9 cellular contexts compared by ENCODE assay signal in genomic region chr7:141072548-141073172, GRCh38. TPM values are rescaled to one million over a fixed set of nuclear protein-coding genes. Genes with fewer than 3 reads are reported as not detected.
DNase-seq lines count a peak whose midpoint lies in the region; ATAC-seq and TF ChIP-seq lines count a peak whose summit lies in the region.
"Had no signal": no experiment of that assay in that cellular context is flagged by ENCODE, and none has a peak within 500 bp of the region (broad histone marks: within the 10 kb centered on the region; RNA-seq: fewer than 3 reads in every experiment).

No MANE protein-coding gene starts in this region.

- no TSS peak for BruUV-seq in mammary epithelial cell (replicated peaks; lab: Mats Ljungman, UMichigan)

- H4K20me1 ChIP-seq in mammary epithelial cell (ENCODE audit: insufficient read depth, low read length): peaks cover 3% of the 10 kb centered on the region

- no peaks in the 10 kb centered on the region for H3K4me1 ChIP-seq in HEK293 (ENCODE audit: control insufficient read depth, insufficient read depth, low read length)
- H3K4me1 ChIP-seq in RWPE2 (ENCODE audit: insufficient read depth, poor library complexity, severe bottlenecking): no peaks in the 10 kb centered on the region
- peaks cover 24% of the 10 kb centered on the region for H3K4me1 ChIP-seq in mammary epithelial cell (ENCODE audit: insufficient read depth, low read length)
- H3K4me1 ChIP-seq in skeletal muscle tissue (ENCODE audit: control insufficient read depth in 3 of 3, insufficient read depth in 3 of 3, low read length in 3 of 3): peaks cover 19 to 39% (median 20%) of the 10 kb centered on the region in 3 donors

- no peaks in the 10 kb centered on the region for H3K36me3 ChIP-seq in HEK293 (ENCODE audit: control insufficient read depth in 2 of 2, insufficient read depth in 1 of 2, low read length in 2 of 2)
- H3K36me3 ChIP-seq in RWPE2 (ENCODE audit: low read depth): no peaks in the 10 kb centered on the region
- H3K36me3 ChIP-seq in mammary epithelial cell (ENCODE audit: insufficient read depth, low read length): no peaks in the 10 kb centered on the region
- H3K36me3 ChIP-seq in skeletal muscle tissue (ENCODE audit: control insufficient read depth in 3 of 3, insufficient read depth in 3 of 3, low read length in 3 of 3): no peaks in the 10 kb centered on the region

- peak overlapping the region; percentile 95 for H3K4me2 ChIP-seq in mammary epithelial cell (ENCODE audit: insufficient read depth, low read depth, low read length)

- ATAC-seq in RWPE2 (ENCODE audit: low read depth): peak; percentile 73
- no peak for ATAC-seq in GM21717 (IDR thresholded peaks at IDR 0.05; ENCODE audit: unreplicated experiment)
- ATAC-seq in GM21515 (IDR thresholded peaks at IDR 0.05; ENCODE audit: unreplicated experiment): no peak
- ATAC-seq: HCT116 had no signal

- no peaks in the 10 kb centered on the region for H3K9me3 ChIP-seq in HEK293 (ENCODE audit: control insufficient read depth, insufficient read depth, low read depth, low read length)
- no peaks in the 10 kb centered on the region for H3K9me3 ChIP-seq in RWPE2 (ENCODE audit: severe bottlenecking)
- no peaks in the 10 kb centered on the region for H3K9me3 ChIP-seq in mammary epithelial cell (replicated peaks; ENCODE audit: insufficient read depth, low read length)
- H3K9me3 ChIP-seq in skeletal muscle tissue (ENCODE audit: control insufficient read depth in 3 of 3, low read length in 3 of 3): no peaks in the 10 kb centered on the region

- peak; percentile 78 for DNase-seq in AG20443 (ENCODE audit: low spot score)
- DNase-seq in RWPE2 (ENCODE audit: low spot score): peak; percentile 66
- DNase-seq in mammary epithelial cell: peak; percentile 53
- peak; percentile 82 for DNase-seq in inferior parietal cortex (ENCODE audit: extremely low spot score)

- H3K27me3 ChIP-seq in RWPE2 (ENCODE audit: insufficient read depth, poor library complexity, severe bottlenecking) (peaks cover 71% of the 10 kb centered on the region), mammary epithelial cell (ENCODE audit: insufficient read depth, low read length) (peaks cover 44% of the 10 kb centered on the region), skeletal muscle tissue (ENCODE audit: control insufficient read depth in 3 of 3, insufficient read depth in 3 of 3, low read length in 3 of 3) (peaks cover 0 to 5% (median 0%) of the 10 kb centered on the region in 3 donors)

- intact Hi-C loops in mammary epithelial cell (cut with micrococcal nuclease): loop anchor here (5.0 kb wide), 2 partner anchors 150 to 580 kb away; no protein-coding TSS in a partner anchor

- POLR2A ChIA-PET in HEK293 (lab: Yijun Ruan, JAX): interaction anchor here (0.6 to 1.7 kb wide), 6 partner anchors 58 to 665 kb away, joined by 3 to 12 read pairs (median 4); partner anchors contain the start of genes MRPS33 and SSBP1

- CTCF ChIA-PET in HEK293 (lab: Yijun Ruan, JAX): interaction anchor here (0.6 to 2.3 kb wide), 13 partner anchors 58 to 581 kb away, joined by 3 to 13 read pairs (median 3); partner anchors contain the start of gene MRPS33
- CTCF ChIA-PET in mammary epithelial cell (lab: Charles Lee; ENCODE audit: low non-redundant PET): no interaction called here

- in situ Hi-C loops in mammary epithelial cell (cut with MboI; ENCODE audit: low sequenced_read_pairs in 2 of 2): no loop called here

- TF ChIP-seq CTCF in HEK293 (tag by site-specific recombination; IDR thresholded peaks at IDR 0.05) (peak; percentile 32; the same call in 1 of the 2 replicates), RWPE2 (IDR thresholded peaks at IDR 0.05; ENCODE audit: poor library complexity, severe bottlenecking) (no peak), mammary epithelial cell (conservative IDR thresholded peaks at IDR 0.05 in 1 of 2, IDR thresholded peaks at IDR 0.05 in 1 of 2; ENCODE audit: extremely low read depth in 1 of 2, insufficient read depth in 1 of 2, low read depth in 1 of 2, low read length in 2 of 2) (no peak)

- H3K9ac ChIP-seq in mammary epithelial cell (ENCODE audit: insufficient read depth, low read length): no peak overlapping the region
- H3K9ac ChIP-seq in skeletal muscle tissue (ENCODE audit: low read depth in 1 of 3, low read length in 3 of 3): peak overlapping the region in 2 of 3 donors; percentile 78 to 81

- dilution Hi-C loops in mammary epithelial cell (cut with HindIII; ENCODE audit: low sequenced_read_pairs): no loop called here

- H3K79me2 ChIP-seq in mammary epithelial cell (ENCODE audit: insufficient read depth, low read length): no peaks in the 10 kb centered on the region

- peak overlapping the region; percentile 52 for H2AFZ ChIP-seq in mammary epithelial cell (ENCODE audit: low read depth, low read length)

- peak overlapping the region; percentile 58; the same call in 1 of the 2 replicates for H3K27ac ChIP-seq in HEK293 (ENCODE audit: extremely low read depth, low read depth, low read length)
- H3K27ac ChIP-seq in RWPE2 (ENCODE audit: poor library complexity, severe bottlenecking): no peak overlapping the region
- no peak overlapping the region for H3K27ac ChIP-seq in mammary epithelial cell (ENCODE audit: insufficient read depth, low read depth, low read length)
- no peak overlapping the region for H3K27ac ChIP-seq in skeletal muscle tissue (ENCODE audit: low read depth, low read length)

- WGBS in mammary epithelial cell (ENCODE audit: low coverage, missing lambda C conversion rate): 0% methylated on average over 11 of the region's 61 CpGs

- H3K4me3 ChIP-seq in HEK293 (ENCODE audit: low read depth, low read length) (peak overlapping the region; percentile 68), RWPE2 (ENCODE audit: severe bottlenecking) (peak overlapping the region; percentile 30), mammary epithelial cell (replicated peaks in 1 of 3; ENCODE audit: insufficient read depth in 1 of 3, low read depth in 2 of 3, low read length in 3 of 3) (peak overlapping the region; percentile 28 to 46 (median 43)), skeletal muscle tissue (ENCODE audit: low read length in 3 of 3) (peak overlapping the region; percentile 63 to 80 (median 74))

TF ChIP-seq in HEK293, 187 proteins besides CTCF, POLR2A, EP300 and RAD21 (continues in another document):
- TF ChIP-seq, protein P1, sequence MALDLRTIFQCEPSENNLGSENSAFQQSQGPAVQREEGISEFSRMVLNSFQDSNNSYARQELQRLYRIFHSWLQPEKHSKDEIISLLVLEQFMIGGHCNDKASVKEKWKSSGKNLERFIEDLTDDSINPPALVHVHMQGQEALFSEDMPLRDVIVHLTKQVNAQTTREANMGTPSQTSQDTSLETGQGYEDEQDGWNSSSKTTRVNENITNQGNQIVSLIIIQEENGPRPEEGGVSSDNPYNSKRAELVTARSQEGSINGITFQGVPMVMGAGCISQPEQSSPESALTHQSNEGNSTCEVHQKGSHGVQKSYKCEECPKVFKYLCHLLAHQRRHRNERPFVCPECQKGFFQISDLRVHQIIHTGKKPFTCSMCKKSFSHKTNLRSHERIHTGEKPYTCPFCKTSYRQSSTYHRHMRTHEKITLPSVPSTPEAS (tag by site-specific recombination; IDR thresholded peaks at IDR 0.05): peak; percentile 46; the same call in 1 of the 2 replicates
- TF ChIP-seq ZBTB7A (tag by site-specific recombination; IDR thresholded peaks at IDR 0.05; ENCODE audit: low read depth) (peak; percentile 59), ZNF501 (tag by site-specific recombination; IDR thresholded peaks at IDR 0.05) (peak; percentile 97), ZNF214 (tag by site-specific recombination; IDR thresholded peaks at IDR 0.05; ENCODE audit: borderline replicate concordance) (no peak), ZNF146 (tag by site-specific recombination; IDR thresholded peaks at IDR 0.05) (0 out of 2 replicates have a peak, but pooled peaks have one; percentile 34), ZNF626 (tag by site-specific recombination; IDR thresholded peaks at IDR 0.05) (no peak), ZNF785 (tag by site-specific recombination; IDR thresholded peaks at IDR 0.05) (no peak; the same call in 1 of the 2 replicates), ZNF366 (tag by site-specific recombination; conservative IDR thresholded peaks at IDR 0.05) (no peak), ZNF280C (tag by site-specific recombination; IDR thresholded peaks at IDR 0.05) (no peak)
- TF ChIP-seq, protein P2, sequence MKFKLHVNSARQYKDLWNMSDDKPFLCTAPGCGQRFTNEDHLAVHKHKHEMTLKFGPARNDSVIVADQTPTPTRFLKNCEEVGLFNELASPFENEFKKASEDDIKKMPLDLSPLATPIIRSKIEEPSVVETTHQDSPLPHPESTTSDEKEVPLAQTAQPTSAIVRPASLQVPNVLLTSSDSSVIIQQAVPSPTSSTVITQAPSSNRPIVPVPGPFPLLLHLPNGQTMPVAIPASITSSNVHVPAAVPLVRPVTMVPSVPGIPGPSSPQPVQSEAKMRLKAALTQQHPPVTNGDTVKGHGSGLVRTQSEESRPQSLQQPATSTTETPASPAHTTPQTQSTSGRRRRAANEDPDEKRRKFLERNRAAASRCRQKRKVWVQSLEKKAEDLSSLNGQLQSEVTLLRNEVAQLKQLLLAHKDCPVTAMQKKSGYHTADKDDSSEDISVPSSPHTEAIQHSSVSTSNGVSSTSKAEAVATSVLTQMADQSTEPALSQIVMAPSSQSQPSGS (tag by site-specific recombination; IDR thresholded peaks at IDR 0.05; ENCODE audit: low read depth): peak; percentile 96

RNA-seq across cellular contexts. Expression of gene TMEM178B, which starts 1.2 kb away (rescaled TPM):
- total RNA-seq in mammary epithelial cell (under 1 TPM; 0.07 to 0.17 TPM), skeletal muscle tissue (0.52 TPM)
- 0.01 TPM for polyA plus RNA-seq in mammary epithelial cell
- not detected for polyA minus RNA-seq in mammary epithelial cell

RNA-seq across cellular contexts. Expression of gene MRPS33, which starts 57.9 kb away (rescaled TPM):
- total RNA-seq in mammary epithelial cell (10 to 100 TPM; 17.8 to 67.7 TPM), skeletal muscle tissue (31.8 TPM)
- 44.3 TPM for polyA plus RNA-seq in mammary epithelial cell
- 52.7 TPM for polyA minus RNA-seq in mammary epithelial cell
